ENCODE assay signal across 21 cellular contexts in the genomic region with DNA sequence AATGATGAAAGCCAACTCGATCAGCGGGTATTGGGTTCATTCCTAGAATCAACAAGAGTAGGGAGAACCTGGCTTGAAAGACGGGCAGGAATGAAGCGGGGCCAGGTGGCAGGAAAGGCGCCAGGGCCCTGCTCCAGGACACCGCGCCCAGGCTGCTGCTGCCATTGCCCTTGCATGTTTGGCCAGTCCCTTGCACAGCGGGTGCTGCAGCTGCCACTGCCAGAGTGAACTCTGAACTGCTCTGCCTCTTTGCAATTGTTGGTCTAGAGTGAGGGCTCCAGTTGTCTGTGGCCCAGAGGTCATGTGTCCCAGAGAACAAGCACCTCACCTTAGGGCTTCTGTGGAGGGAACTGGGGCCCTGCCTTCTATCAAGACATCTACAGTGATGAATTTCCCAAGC. TPM values are rescaled to one million over a fixed set of nuclear protein-coding genes. Genes with fewer than 3 reads are reported as not detected.
DNase-seq lines count a peak whose midpoint lies in the region; ATAC-seq, FAIRE-seq and TF ChIP-seq lines count a peak whose summit lies in the region.
"Had no signal": no experiment of that assay in that cellular context is flagged by ENCODE, and none has a peak within 500 bp of the region (broad histone marks: within the 10 kb centered on the region; RNA-seq: fewer than 3 reads in every experiment).

No MANE protein-coding gene starts in this region.

- H3K4me3 ChIP-seq in HepG2 (replicated peaks in 1 of 3; ENCODE audit: insufficient read depth in 1 of 3, low read depth in 2 of 3, low read length in 3 of 3) (peak overlapping the region; percentile 65 to 72 (median 67)), smooth muscle cell (no peak overlapping the region)
- H3K4me3 ChIP-seq: PC-9 had no signal

- BruUV-seq in HepG2 (replicated peaks; lab: Mats Ljungman, UMichigan) = no TSS peak

- no peak for TF ChIP-seq CTCF in VCaP (conservative IDR thresholded peaks at IDR 0.05)
- peak; percentile 22; the same call in 1 of the 2 replicates for TF ChIP-seq CTCF in HepG2 (CRISPR knock-in tag; IDR thresholded peaks at IDR 0.05)
- TF ChIP-seq CTCF in smooth muscle cell (IDR thresholded peaks at IDR 0.05; ENCODE audit: borderline replicate concordance, insufficient read depth, poor library complexity, severe bottlenecking) = no peak

- H3K27ac ChIP-seq in VCaP (peak overlapping the region; percentile 81), HepG2 (ENCODE audit: extremely low read length, insufficient read depth, low read length) (peak overlapping the region; percentile 90), smooth muscle cell (ENCODE audit: low read depth) (no peak overlapping the region)
- H3K27ac ChIP-seq: PC-9 had no signal

- intact Hi-C loops in HepG2 (cut with micrococcal nuclease; ENCODE audit: unreplicated experiment) = loop anchor here (5.0 kb wide), 1 partner anchor 33 kb away; no protein-coding TSS in a partner anchor

- POLR2A ChIA-PET in HepG2 (lab: Yijun Ruan, JAX) = interaction anchor here (0.9 to 2.2 kb wide), 3 partner anchors 10 to 108 kb away, joined by 3 to 18 read pairs (median 11); partner anchors contain the start of gene MCCC2

- TF ChIP-seq EP300 in HepG2 (IDR thresholded peaks at IDR 0.05; ENCODE audit: low read depth in 2 of 2, low read length in 2 of 2) (peak in 1 of 2 experiments; percentile 46; a peak in 1 of 4 replicates), HepG2 (CRISPR knock-in tag; IDR thresholded peaks at IDR 0.05; ENCODE audit: borderline replicate concordance) (no peak)

- H3K9me3 ChIP-seq in HepG2 (ENCODE audit: low read length) = no peaks in the 10 kb centered on the region
- H3K9me3 ChIP-seq in smooth muscle cell (replicated peaks; ENCODE audit: low read depth) = no peaks in the 10 kb centered on the region

- peak overlapping the region; percentile 25 for H2AFZ ChIP-seq in HepG2 (ENCODE audit: low read length)
- no peak overlapping the region for H2AFZ ChIP-seq in smooth muscle cell (ENCODE audit: low read depth)

- WGBS in HepG2 (ENCODE audit: low lambda C conversion rate) = 0% methylated on average over 5 of the region's 8 CpGs
- 97% methylated on average over 8 of the region's 8 CpGs for WGBS in smooth muscle cell (ENCODE audit: low lambda C conversion rate)

- peak overlapping the region; percentile 88 for H3K4me2 ChIP-seq in HepG2 (ENCODE audit: low read depth, low read length)
- peak overlapping the region; percentile 12 for H3K4me2 ChIP-seq in smooth muscle cell
- H3K4me2 ChIP-seq: PC-9 had no signal

- peak; percentile 96 for FAIRE-seq in HepG2 (lab: Jason Lieb, UNC)
- FAIRE-seq: GM12892, GM19239 had no signal

- DNase-seq in activated gamma-delta T cell (lab: John Stamatoyannopoulos, UW) = peak; percentile 1
- DNase-seq in activated gamma-delta T cell treated with Interleukin-2 at 50 U/mL for 16 hours = no peak
- DNase-seq in HepG2 (ENCODE audit: low spot score) = peak; percentile 89
- no peak for DNase-seq in smooth muscle cell (lab: John Stamatoyannopoulos, UW; ENCODE audit: unreplicated experiment)
- DNase-seq in foreskin melanocyte = no peak
- DNase-seq: 8988T, C1 segment of cervical spinal cord, KBM-7, MV-4-11, NCI-H1417, NCI-H2029 treated with DMSO at 0.1 percent for 48 hours, NCI-H510A, NCI-H82 had no signal

- H3K27me3 ChIP-seq in HepG2 (ENCODE audit: control insufficient read depth in 1 of 2, insufficient read depth in 2 of 2, low read length in 2 of 2) (no peaks in the 10 kb centered on the region), smooth muscle cell (ENCODE audit: low read depth) (no peaks in the 10 kb centered on the region)

- peak; percentile 65 to 85 for TF ChIP-seq POLR2A in HepG2 (IDR thresholded peaks at IDR 0.05; ENCODE audit: insufficient read depth in 1 of 2, low read depth in 2 of 2, low read length in 2 of 2)

- in situ Hi-C loops in HepG2 (cut with HindIII; ENCODE audit: extremely low pct_ligation_motif_present, low pct_unique_long_range_greater_than_20kb) = no loop called here

- CTCF ChIA-PET in HepG2 (lab: Yijun Ruan, JAX; ENCODE audit: low intra/inter-chr PET ratio, low total read pairs) = no interaction called here

- TF ChIP-seq RAD21 in HepG2 (CRISPR knock-in tag; IDR thresholded peaks at IDR 0.05) = peak; percentile 38; the same call in 1 of the 2 replicates

- H4K20me1 ChIP-seq in HepG2 (ENCODE audit: insufficient read depth, low read length) = no peaks in the 10 kb centered on the region
- H4K20me1 ChIP-seq in smooth muscle cell (ENCODE audit: low read depth) = no peaks in the 10 kb centered on the region

- H3K4me1 ChIP-seq in HepG2 (ENCODE audit: insufficient read depth, low read length) = peaks cover 39% of the 10 kb centered on the region
- H3K4me1 ChIP-seq in smooth muscle cell (ENCODE audit: low read depth) = peaks cover 13% of the 10 kb centered on the region

- H3K79me2 ChIP-seq in HepG2 (ENCODE audit: insufficient read depth, low read length) (no peaks in the 10 kb centered on the region), smooth muscle cell (ENCODE audit: low read depth) (no peaks in the 10 kb centered on the region)

- H3K36me3 ChIP-seq in HepG2 (replicated peaks in 1 of 2; ENCODE audit: control insufficient read depth in 1 of 2, insufficient read depth in 2 of 2, low read length in 2 of 2) (no peaks in the 10 kb centered on the region), smooth muscle cell (ENCODE audit: low read depth) (no peaks in the 10 kb centered on the region)

- ATAC-seq in HepG2 (peak; percentile 97), GM18498 (IDR thresholded peaks at IDR 0.05; ENCODE audit: unreplicated experiment) (no peak), GM18511 (IDR thresholded peaks at IDR 0.05; ENCODE audit: unreplicated experiment) (no peak)
- ATAC-seq: HCT116 had no signal

- H3F3A ChIP-seq in smooth muscle cell (ENCODE audit: low read depth) = peaks cover 6% of the 10 kb centered on the region

- H3K9ac ChIP-seq in HepG2 (ENCODE audit: insufficient read depth, low read depth, low read length) (peak overlapping the region; percentile 73), smooth muscle cell (ENCODE audit: low read depth) (no peak overlapping the region)

TF ChIP-seq in HepG2, 621 proteins besides CTCF, POLR2A, EP300 and RAD21 (continues in another document):
- peak; percentile 88 for TF ChIP-seq HNF4G (IDR thresholded peaks at IDR 0.05; ENCODE audit: borderline replicate concordance, low read depth, low read length)
- TF ChIP-seq HNF4G (CRISPR knock-in tag; IDR thresholded peaks at IDR 0.05; ENCODE audit: borderline replicate concordance, low read depth) = peak; percentile 92
- TF ChIP-seq PPARG (CRISPR knock-in tag; conservative IDR thresholded peaks at IDR 0.05) = 0 out of 2 replicates have a peak, but pooled peaks have one; percentile 60
- TF ChIP-seq HINFP (CRISPR knock-in tag; IDR thresholded peaks at IDR 0.05; ENCODE audit: low read depth) = no peak
- no peak for TF ChIP-seq ZFP37 (CRISPR knock-in tag; IDR thresholded peaks at IDR 0.05; ENCODE audit: borderline replicate concordance)
- no peak for TF ChIP-seq ARNTL (CRISPR knock-in tag; IDR thresholded peaks at IDR 0.05)
- TF ChIP-seq ZNF747 (CRISPR knock-in tag; IDR thresholded peaks at IDR 0.05; ENCODE audit: borderline replicate concordance) = no peak
- no peak for TF ChIP-seq REL (CRISPR knock-in tag; conservative IDR thresholded peaks at IDR 0.05)
- no peak for TF ChIP-seq ZNF790 (CRISPR knock-in tag; IDR thresholded peaks at IDR 0.05; ENCODE audit: borderline replicate concordance)
- TF ChIP-seq HNF4A (CRISPR knock-in tag; IDR thresholded peaks at IDR 0.05) = peak; percentile 98
- TF ChIP-seq ZFP41 (CRISPR knock-in tag; IDR thresholded peaks at IDR 0.05; ENCODE audit: borderline replicate concordance) = no peak

RNA-seq across cellular contexts. Expression of gene CARTPT, which starts 24.0 kb away (rescaled TPM):
- total RNA-seq in HepG2 (2016; rRNA removed; fragmentation: Illumina TruSeq; extraction: Trizol) (not detected in 2 replicates), smooth muscle cell (not detected in 2 replicates)
- not detected in 2 replicates for total RNA-seq in HepG2 (2016; cell fraction: cytosol; rRNA removed; fragmentation: Illumina TruSeq; extraction: Trizol; ENCODE audit: low read depth)
- not detected in 2 replicates for total RNA-seq in HepG2 (2016; cell fraction: insoluble cytoplasmic fraction; rRNA removed; fragmentation: Illumina TruSeq; extraction: Trizol)
- not detected in 2 replicates for total RNA-seq in HepG2 (2016; cell fraction: membrane; rRNA removed; fragmentation: Illumina TruSeq; extraction: Trizol)
- not detected in 2 replicates for total RNA-seq in HepG2 (2016; cell fraction: nucleus; rRNA removed; fragmentation: Illumina TruSeq; extraction: Trizol)
- polyA plus RNA-seq in HepG2 (2011; rRNA removed) (not detected in 2 replicates), smooth muscle cell (not detected in 2 replicates)
- not detected in 2 replicates for polyA plus RNA-seq in HepG2 (2011; cell fraction: cytosol; rRNA removed)
- not detected in 2 replicates for polyA plus RNA-seq in HepG2 (2011; cell fraction: nucleus; rRNA removed)
- not detected in 2 replicates for polyA plus RNA-seq in HepG2 (2012)
- not detected in 2 replicates for polyA plus RNA-seq in HepG2 (2016; cell fraction: cytosol; fragmentation: Illumina TruSeq; extraction: Trizol; ENCODE audit: low read depth)
- not detected in 2 replicates for polyA plus RNA-seq in HepG2 (2016; cell fraction: insoluble cytoplasmic fraction; fragmentation: Illumina TruSeq; extraction: Trizol; ENCODE audit: low read depth)
- not detected in 2 replicates for polyA plus RNA-seq in HepG2 (2016; cell fraction: membrane; fragmentation: Illumina TruSeq; extraction: Trizol; ENCODE audit: low read depth)
- polyA plus RNA-seq in HepG2 (2016; cell fraction: nucleus; fragmentation: Illumina TruSeq; extraction: Trizol; ENCODE audit: insufficient read depth, low read depth) = not detected in 2 replicates
- not detected in 2 replicates for polyA minus RNA-seq in HepG2 (2011; rRNA and poly(A)+ RNA removed; ENCODE audit: low replicate concordance)
- not detected in 2 replicates for polyA minus RNA-seq in HepG2 (2011; cell fraction: cytosol; rRNA and poly(A)+ RNA removed)
- not detected in 2 replicates for polyA minus RNA-seq in HepG2 (2011; cell fraction: nucleus; rRNA and poly(A)+ RNA removed)
- total RNA-seq: PC-9, SK-MEL-5 had no signal

Comparison
In these comparisons a context has a peak if more than half of its experiments do, and no peak if none do; other contexts are left out.
1. DNase-seq: peak in activated gamma-delta T cell (single experiment) and HepG2 (single experiment); none in activated gamma-delta T cell treated with Interleukin-2 at 50 U/mL for 16 hours (single experiment), smooth muscle cell (single experiment) and foreskin melanocyte (single experiment).